ENCODE assay signal across 12 cellular contexts in the genomic region with DNA sequence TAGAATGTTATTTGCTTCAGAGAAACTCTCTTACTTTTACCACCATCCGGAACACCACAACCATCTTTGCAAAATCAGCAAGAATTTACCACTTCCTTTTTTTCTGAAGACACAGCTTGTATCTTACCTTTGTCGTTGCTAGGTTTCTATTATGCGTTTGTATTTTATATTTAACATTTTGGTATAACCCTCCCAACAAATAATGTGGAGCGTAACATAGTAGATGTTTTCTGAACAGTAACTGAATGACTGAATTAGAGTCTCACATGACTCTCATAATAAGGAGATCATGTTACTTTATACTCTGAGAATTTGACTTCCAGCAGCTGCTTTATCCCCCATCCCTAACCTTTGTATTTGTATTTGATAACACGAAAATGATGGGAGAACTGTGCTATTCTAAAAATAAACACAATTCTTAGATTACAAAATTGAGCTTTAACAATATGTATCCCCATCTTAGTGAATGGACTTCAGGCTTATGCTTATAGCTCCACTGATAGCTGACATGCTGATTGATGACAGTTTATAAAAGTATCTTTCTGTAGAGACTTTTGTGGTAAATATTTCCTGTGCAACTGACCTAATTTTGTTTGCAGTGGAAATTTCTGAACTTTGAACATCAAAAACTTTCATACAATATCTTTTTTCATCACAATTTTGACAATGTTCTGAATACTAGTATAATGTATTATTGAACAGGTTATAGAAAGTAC. TPM values are rescaled to one million over a fixed set of nuclear protein-coding genes. Genes with fewer than 3 reads are reported as not detected.
DNase-seq lines count a peak whose midpoint lies in the region; ATAC-seq lines count a peak whose summit lies in the region.
"Had no signal": no experiment of that assay in that cellular context is flagged by ENCODE, and none has a peak within 500 bp of the region (broad histone marks: within the 10 kb centered on the region; RNA-seq: fewer than 3 reads in every experiment).

No MANE protein-coding gene starts in this region.

- H3K9me3 Mint-ChIP-seq in activated T-cell treated with anti-CD3 and anti-CD28 coated beads, Interleukin-2, amount 50 U/mL, for 4 hours, result peaks cover 22% of the 10 kb centered on the region
- peaks cover 34% of the 10 kb centered on the region for H3K9me3 Mint-ChIP-seq in activated T-helper 2 cell treated with anti-CD3 and anti-CD28 coated beads, Interferon-gamma antibody, Interleukin-2, Interleukin-4, amounts not matched to agents 10 μg/mL and 5 μg/mL and 100 μg/mL, durations not matched to agents 14 hours and 24 hours and 36 hours
- peaks cover 14% of the 10 kb centered on the region for H3K9me3 Mint-ChIP-seq in stimulated activated naive CD8-positive, alpha-beta T cell treated with anti-CD3 and anti-CD28 coated beads, Interleukin-15, Interleukin-2, amounts not matched to agents 100 ng/mL and 50 ng/mL, for 24 hours

- no peaks in the 10 kb centered on the region for H3K27me3 Mint-ChIP-seq in activated T-cell treated with anti-CD3 and anti-CD28 coated beads, Interleukin-2, amount 50 U/mL, for 4 hours (ENCODE audit: low read depth)
- no peaks in the 10 kb centered on the region for H3K27me3 Mint-ChIP-seq in activated T-helper 2 cell treated with anti-CD3 and anti-CD28 coated beads, Interferon-gamma antibody, Interleukin-2, Interleukin-4, amounts not matched to agents 10 μg/mL and 5 μg/mL and 100 μg/mL, durations not matched to agents 14 hours and 24 hours and 36 hours (ENCODE audit: low read depth)
- no peaks in the 10 kb centered on the region for H3K27me3 Mint-ChIP-seq in stimulated activated naive CD8-positive, alpha-beta T cell treated with anti-CD3 and anti-CD28 coated beads, Interleukin-15, Interleukin-2, amounts not matched to agents 100 ng/mL and 50 ng/mL, for 24 hours

- peaks cover 4% of the 10 kb centered on the region for H3K36me3 Mint-ChIP-seq in activated T-cell treated with anti-CD3 and anti-CD28 coated beads, Interleukin-2, amount 50 U/mL, for 4 hours (ENCODE audit: insufficient read depth)
- peaks cover 32% of the 10 kb centered on the region for H3K36me3 Mint-ChIP-seq in activated T-helper 2 cell treated with anti-CD3 and anti-CD28 coated beads, Interferon-gamma antibody, Interleukin-2, Interleukin-4, amounts not matched to agents 10 μg/mL and 5 μg/mL and 100 μg/mL, durations not matched to agents 14 hours and 24 hours and 36 hours (ENCODE audit: low read depth)
- H3K36me3 Mint-ChIP-seq in stimulated activated naive CD8-positive, alpha-beta T cell treated with anti-CD3 and anti-CD28 coated beads, Interleukin-15, Interleukin-2, amounts not matched to agents 100 ng/mL and 50 ng/mL, for 24 hours (ENCODE audit: low read depth), result peaks cover 6% of the 10 kb centered on the region

- peak; percentile 37 to 41 for ATAC-seq in activated T-cell treated with anti-CD3 and anti-CD28 coated beads, Interleukin-2, amount 50 U/mL, for 4 hours

- H3K4me1 Mint-ChIP-seq in activated T-cell treated with anti-CD3 and anti-CD28 coated beads, Interleukin-2, amount 50 U/mL, for 4 hours (ENCODE audit: low read depth), result peaks cover 88% of the 10 kb centered on the region
- H3K4me1 Mint-ChIP-seq in activated T-helper 2 cell treated with anti-CD3 and anti-CD28 coated beads, Interferon-gamma antibody, Interleukin-2, Interleukin-4, amounts not matched to agents 10 μg/mL and 5 μg/mL and 100 μg/mL, durations not matched to agents 14 hours and 24 hours and 36 hours (ENCODE audit: low read depth), result peaks cover 52% of the 10 kb centered on the region
- peaks cover 60% of the 10 kb centered on the region for H3K4me1 Mint-ChIP-seq in stimulated activated naive CD8-positive, alpha-beta T cell treated with anti-CD3 and anti-CD28 coated beads, Interleukin-15, Interleukin-2, amounts not matched to agents 100 ng/mL and 50 ng/mL, for 24 hours (ENCODE audit: low read depth)

- H3K27ac Mint-ChIP-seq in activated T-helper 2 cell treated with anti-CD3 and anti-CD28 coated beads, Interferon-gamma antibody, Interleukin-2, Interleukin-4, amounts not matched to agents 10 μg/mL and 5 μg/mL and 100 μg/mL, durations not matched to agents 14 hours and 24 hours and 36 hours, result peak overlapping the region; percentile 68
- peak overlapping the region; percentile 46 for H3K27ac Mint-ChIP-seq in stimulated activated naive CD8-positive, alpha-beta T cell treated with anti-CD3 and anti-CD28 coated beads, Interleukin-15, Interleukin-2, amounts not matched to agents 100 ng/mL and 50 ng/mL, for 24 hours

- DNase-seq in activated T-cell treated with anti-CD3 and anti-CD28 coated beads, Interleukin-2, amount 50 U/mL, for 4 hours, result no peak
- DNase-seq in activated T-cell treated with anti-CD3 and anti-CD28 coated beads for 4 hours (no peak), Kasumi-1 (lab: John Stamatoyannopoulos, UW) (peak; percentile 27 to 41), GM03348 (ENCODE audit: low spot score) (no peak), DMS 273 treated with DMSO at 0.1 percent for 48 hours (lab: John Stamatoyannopoulos, UW) (no peak), NCI-H510A (lab: John Stamatoyannopoulos, UW) (no peak)
- no peak for DNase-seq in activated T-helper 2 cell treated with anti-CD3 and anti-CD28 coated beads, Interferon-gamma antibody, Interleukin-2, Interleukin-4, amounts not matched to agents 10 μg/mL and 5 μg/mL and 100 μg/mL, durations not matched to agents 14 hours and 24 hours and 36 hours (ENCODE audit: low spot score)
- DNase-seq: activated effector memory CD4-positive, alpha-beta T cell treated with Interleukin-2 at 50 U/mL for 16 hours; BE2C; effector CD8-positive, alpha-beta T cell; occipital lobe had no signal

- peak overlapping the region; percentile 67 for H3K4me3 Mint-ChIP-seq in activated T-cell treated with anti-CD3 and anti-CD28 coated beads, Interleukin-2, amount 50 U/mL, for 4 hours
- H3K4me3 Mint-ChIP-seq in activated T-helper 2 cell treated with anti-CD3 and anti-CD28 coated beads, Interferon-gamma antibody, Interleukin-2, Interleukin-4, amounts not matched to agents 10 μg/mL and 5 μg/mL and 100 μg/mL, durations not matched to agents 14 hours and 24 hours and 36 hours (ENCODE audit: low read depth), result peak overlapping the region; percentile 57
- peak overlapping the region; percentile 64 for H3K4me3 Mint-ChIP-seq in stimulated activated naive CD8-positive, alpha-beta T cell treated with anti-CD3 and anti-CD28 coated beads, Interleukin-15, Interleukin-2, amounts not matched to agents 100 ng/mL and 50 ng/mL, for 24 hours

- intact Hi-C loops in activated T-helper 2 cell treated with anti-CD3 and anti-CD28 coated beads, Interferon-gamma antibody, Interleukin-2, Interleukin-4, amounts not matched to agents 10 μg/mL and 5 μg/mL and 100 μg/mL, durations not matched to agents 14 hours and 24 hours and 36 hours (cut with micrococcal nuclease), result no loop called here

RNA-seq across cellular contexts. Expression of gene KLRB1, which starts 7.9 kb away (rescaled TPM):
- total RNA-seq in activated T-cell treated with anti-CD3 and anti-CD28 coated beads, Interleukin-2, amount 50 U/mL, for 4 hours, result 1 to 10 TPM in 2 of 3 donors, under 1 TPM in 1; 0.56 to 2.2 (median 1.1) TPM
- total RNA-seq in activated T-helper 2 cell treated with anti-CD3 and anti-CD28 coated beads, Interferon-gamma antibody, Interleukin-2, Interleukin-4, amounts not matched to agents 10 μg/mL and 5 μg/mL and 100 μg/mL, durations not matched to agents 14 hours and 24 hours and 36 hours, result 0.32 TPM in 1 of 2 replicates, not detected in the other
- total RNA-seq: occipital lobe had no signal

RNA-seq across cellular contexts. Expression of gene CLEC2D, which starts 53.9 kb away (rescaled TPM):
- 100 to 1,000 TPM; 278 to 321 (median 282) TPM for total RNA-seq in activated T-cell treated with anti-CD3 and anti-CD28 coated beads, Interleukin-2, amount 50 U/mL, for 4 hours
- total RNA-seq in activated T-helper 2 cell treated with anti-CD3 and anti-CD28 coated beads, Interferon-gamma antibody, Interleukin-2, Interleukin-4, amounts not matched to agents 10 μg/mL and 5 μg/mL and 100 μg/mL, durations not matched to agents 14 hours and 24 hours and 36 hours, result 350 and 351 TPM in 2 replicates

Comparison
In these comparisons a context has a peak if more than half of its experiments do, and no peak if none do; other contexts are left out.
1. DNase-seq: peak in Kasumi-1 (2 of 2); none in activated T-cell treated with anti-CD3 and anti-CD28 coated beads, Interleukin-2, amount 50 U/mL, for 4 hours (single experiment), activated T-cell treated with anti-CD3 and anti-CD28 coated beads for 4 hours (single experiment), activated T-helper 2 cell treated with anti-CD3 and anti-CD28 coated beads, Interferon-gamma antibody, Interleukin-2, Interleukin-4, amounts not matched to agents 10 μg/mL and 5 μg/mL and 100 μg/mL, durations not matched to agents 14 hours and 24 hours and 36 hours (single experiment), GM03348 (single experiment), DMS 273 treated with DMSO at 0.1 percent for 48 hours (single experiment) and NCI-H510A (single experiment).
2. Peak in every context shown above with its lines, with median percentiles within 50 percentile points of each other: H3K4me3 Mint-ChIP-seq.